Comparison of ENCODE assay signal across 8 cellular contexts in the genomic region with DNA sequence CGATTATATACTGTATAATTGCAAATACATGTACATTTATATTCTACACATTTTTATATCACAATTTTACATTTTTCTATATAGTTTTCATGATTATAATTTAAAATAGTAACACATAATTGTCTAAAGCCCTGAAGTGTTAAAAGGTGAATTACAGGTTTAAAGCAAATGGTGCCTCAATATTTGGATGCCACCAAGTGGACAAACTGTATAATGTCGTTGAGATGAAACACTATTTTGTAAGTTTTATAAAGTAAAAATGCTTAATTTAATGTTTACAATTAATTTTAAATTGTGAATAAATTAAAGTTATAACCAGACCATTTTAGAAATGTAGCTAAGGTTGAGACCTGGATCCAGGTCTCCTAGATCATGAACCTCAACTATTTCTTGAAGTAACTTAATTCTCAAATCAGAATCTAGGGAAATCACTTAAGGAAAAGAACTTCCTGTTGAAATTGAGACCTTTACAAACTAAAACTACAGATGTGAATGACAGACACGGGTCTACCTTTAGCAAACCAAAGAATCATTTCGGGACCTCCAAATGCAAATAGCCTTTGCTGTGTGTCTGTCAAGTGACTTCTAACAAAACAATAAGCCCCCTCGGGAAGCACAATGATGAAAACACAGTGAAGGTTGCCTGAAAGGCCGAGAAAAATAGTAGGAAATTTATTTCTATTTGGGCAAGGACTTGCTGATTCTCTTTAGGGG. TPM values are rescaled to one million over a fixed set of nuclear protein-coding genes. Genes with fewer than 3 reads are reported as not detected.
DNase-seq lines count a peak whose midpoint lies in the region; ATAC-seq and TF ChIP-seq lines count a peak whose summit lies in the region.

No MANE protein-coding gene starts in this region.

- CTCF ChIA-PET in RWPE1 (lab: Yijun Ruan, JAX) = interaction anchor here (0.7 to 1.5 kb wide), 4 partner anchors 9 to 339 kb away, joined by 3 to 5 read pairs (median 4); no protein-coding TSS in a partner anchor

- peak overlapping the region; percentile 12 for H3K27ac ChIP-seq in cardiac muscle cell
- H3K27ac ChIP-seq in RWPE1 = no peak overlapping the region
- H3K27ac ChIP-seq in foreskin keratinocyte = no peak overlapping the region
- H3K27ac ChIP-seq in smooth muscle cell (ENCODE audit: low read depth) = no peak overlapping the region

- POLR2A ChIA-PET in RWPE1 (lab: Yijun Ruan, JAX; ENCODE audit: low non-redundant PET) = no interaction called here

- H2AFZ ChIP-seq in smooth muscle cell (ENCODE audit: low read depth) = peak overlapping the region; percentile 45

- no peaks in the 10 kb centered on the region for H3K36me3 ChIP-seq in cardiac muscle cell
- no peaks in the 10 kb centered on the region for H3K36me3 ChIP-seq in smooth muscle cell (ENCODE audit: low read depth)

- H3K79me2 ChIP-seq in smooth muscle cell (ENCODE audit: low read depth) = no peaks in the 10 kb centered on the region

- peak; percentile 57 for TF ChIP-seq CTCF in cardiac muscle cell (IDR thresholded peaks at IDR 0.05; ENCODE audit: low read depth, low read length)
- peak; percentile 73 for TF ChIP-seq CTCF in RWPE1 (conservative IDR thresholded peaks at IDR 0.05; ENCODE audit: low read depth)
- TF ChIP-seq CTCF in foreskin keratinocyte (conservative IDR thresholded peaks at IDR 0.05) = peak; percentile 87
- TF ChIP-seq CTCF in smooth muscle cell (IDR thresholded peaks at IDR 0.05; ENCODE audit: borderline replicate concordance, insufficient read depth, poor library complexity, severe bottlenecking) = peak; percentile 52

- no peaks in the 10 kb centered on the region for H3K27me3 ChIP-seq in cardiac muscle cell
- H3K27me3 ChIP-seq in foreskin keratinocyte = no peaks in the 10 kb centered on the region
- H3K27me3 ChIP-seq in smooth muscle cell (ENCODE audit: low read depth) = no peaks in the 10 kb centered on the region

- ATAC-seq in Right ventricle myocardium inferior (no peak), foreskin keratinocyte (no peak), GM21576 (IDR thresholded peaks at IDR 0.05; ENCODE audit: unreplicated experiment) (no peak), GM21381 (IDR thresholded peaks at IDR 0.05; ENCODE audit: unreplicated experiment) (no peak), HG03097 (IDR thresholded peaks at IDR 0.05; ENCODE audit: low FRiP score, unreplicated experiment) (no peak)

- DNase-seq in cardiac muscle cell (ENCODE audit: low read depth in 1 of 2, low spot score in 1 of 2) (peak; percentile 21 to 31), Right ventricle myocardium inferior (ENCODE audit: missing footprints) (no peak), RWPE1 (ENCODE audit: low spot score) (peak; percentile 30), foreskin keratinocyte (no peak), smooth muscle cell (lab: John Stamatoyannopoulos, UW; ENCODE audit: unreplicated experiment) (no peak)

- intact Hi-C loops in Right ventricle myocardium inferior (cut with DNase I) = no loop called here

- H3K4me1 ChIP-seq in cardiac muscle cell (ENCODE audit: low read depth) (no peaks in the 10 kb centered on the region), foreskin keratinocyte (no peaks in the 10 kb centered on the region), smooth muscle cell (ENCODE audit: low read depth) (no peaks in the 10 kb centered on the region)

- H3K9ac ChIP-seq in smooth muscle cell (ENCODE audit: low read depth) = no peak overlapping the region

- no peaks in the 10 kb centered on the region for H3F3A ChIP-seq in smooth muscle cell (ENCODE audit: low read depth)

- 26% methylated on average over 6 of the region's 6 CpGs for WGBS in smooth muscle cell (ENCODE audit: low lambda C conversion rate)

- H3K4me3 ChIP-seq in cardiac muscle cell = no peak overlapping the region
- H3K4me3 ChIP-seq in smooth muscle cell = no peak overlapping the region

- no peak overlapping the region for H3K4me2 ChIP-seq in smooth muscle cell

- H3K9me3 ChIP-seq in cardiac muscle cell (ENCODE audit: low read depth) (no peaks in the 10 kb centered on the region), smooth muscle cell (replicated peaks; ENCODE audit: low read depth) (no peaks in the 10 kb centered on the region)

- no peaks in the 10 kb centered on the region for H4K20me1 ChIP-seq in smooth muscle cell (ENCODE audit: low read depth)

RNA-seq across cellular contexts. Expression of a gene that starts 37.8 kb away (rescaled TPM):
- total RNA-seq in cardiac muscle cell (5.4 and 7.7 TPM in 2 replicates), Right ventricle myocardium inferior (20.2 TPM), foreskin keratinocyte (5.5 and 5.9 TPM in 2 replicates), smooth muscle cell (2.7 and 3.7 TPM in 2 replicates)
- polyA plus RNA-seq in cardiac muscle cell (3.8 and 4.4 TPM in 2 replicates), foreskin keratinocyte (1.9 and 2.2 TPM in 2 replicates), smooth muscle cell (1.5 and 2.9 TPM in 2 replicates)

Comparison
In these comparisons a context has a peak if more than half of its experiments do, and no peak if none do; other contexts are left out.
1. DNase-seq: peak in cardiac muscle cell (2 of 2) and RWPE1 (single experiment); none in Right ventricle myocardium inferior (single experiment), foreskin keratinocyte (0 of 2) and smooth muscle cell (single experiment).
2. Peak in every context shown above with its lines, with median percentiles within 50 percentile points of each other: CTCF ChIP-seq.